Comparison of ENCODE assay signal across 9 cellular contexts in the genomic region with DNA sequence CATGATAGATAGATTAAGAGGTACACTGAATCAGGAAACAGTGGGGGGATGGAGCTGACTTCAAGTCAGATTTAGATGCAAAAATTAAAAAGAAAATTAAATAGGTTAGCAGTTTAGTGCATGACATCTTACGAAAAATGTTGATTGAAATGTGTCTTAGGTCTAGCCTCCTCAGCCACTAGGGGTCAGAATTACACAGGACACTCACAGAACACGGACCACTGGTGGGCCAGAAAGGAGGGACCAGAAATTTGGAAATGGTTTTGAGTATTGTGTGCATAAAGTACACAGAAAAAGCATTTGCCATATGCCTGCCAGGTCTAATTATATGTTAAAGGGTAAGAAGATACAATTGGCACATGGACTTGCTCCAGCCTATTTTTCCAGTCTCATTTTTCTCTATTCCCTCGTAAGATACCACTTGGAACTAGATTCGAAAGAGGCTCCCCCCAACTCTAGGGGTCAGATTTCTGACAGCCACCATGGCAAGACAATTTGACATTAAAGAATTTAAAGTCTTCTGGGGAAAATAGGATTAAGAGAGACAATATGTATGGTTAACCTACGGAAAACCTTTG.
DNase-seq lines count a peak whose midpoint lies in the region; ATAC-seq and TF ChIP-seq lines count a peak whose summit lies in the region.
"Had no signal": no experiment of that assay in that cellular context is flagged by ENCODE, and none has a peak within 500 bp of the region (broad histone marks: within the 10 kb centered on the region; RNA-seq: fewer than 3 reads in every experiment).

No MANE protein-coding gene starts in this region.

- H3K4me3 ChIP-seq in PC-3 (ENCODE audit: low read length): no peak overlapping the region
- H3K4me3 ChIP-seq in esophagus muscularis mucosa: no peak overlapping the region
- no peak overlapping the region for H3K4me3 ChIP-seq in neural progenitor cell
- no peak overlapping the region for H3K4me3 ChIP-seq in suprapubic skin

- 0 out of 2 replicates have a peak, but pooled peaks cover 5% of the 10 kb centered on the region for H3K4me1 ChIP-seq in PC-3 (ENCODE audit: insufficient read depth, low read length)
- peaks cover 0 to 6% (median 3%) of the 10 kb centered on the region in 4 donors for H3K4me1 ChIP-seq in esophagus muscularis mucosa
- H3K4me1 ChIP-seq in neural progenitor cell: no peaks in the 10 kb centered on the region
- H3K4me1 ChIP-seq in suprapubic skin: peaks cover 3% of the 10 kb centered on the region

- no peak overlapping the region for H3K4me3 Mint-ChIP-seq in neural progenitor cell
- H3K4me3 Mint-ChIP-seq: activated naive CD8-positive, alpha-beta T cell had no signal

- ATAC-seq in PC-3 (peak; percentile 65), HG03469 (IDR thresholded peaks at IDR 0.05; ENCODE audit: unreplicated experiment) (no peak)

- H3K9me2 ChIP-seq in PC-3 (replicated peaks; ENCODE audit: low read length): no peaks in the 10 kb centered on the region

- H3F3A ChIP-seq in PC-3 (ENCODE audit: low read length, unreplicated experiment): no peaks in the 10 kb centered on the region
- H3F3A ChIP-seq in neural progenitor cell (ENCODE audit: low read depth): no peaks in the 10 kb centered on the region

- no peaks in the 10 kb centered on the region for H3K36me3 Mint-ChIP-seq in neural progenitor cell
- H3K36me3 Mint-ChIP-seq: activated naive CD8-positive, alpha-beta T cell had no signal

- no peaks in the 10 kb centered on the region for H3K9me3 Mint-ChIP-seq in neural progenitor cell

- H3K9ac ChIP-seq in PC-3 (ENCODE audit: low read length) (no peak overlapping the region), neural progenitor cell (no peak overlapping the region)

- H4K20me1 ChIP-seq in PC-3 (ENCODE audit: low read length): no peaks in the 10 kb centered on the region
- no peaks in the 10 kb centered on the region for H4K20me1 ChIP-seq in neural progenitor cell (ENCODE audit: low read depth)

- DNase-seq in activated CD4-positive, alpha-beta T cell treated with anti-CD3 and anti-CD28 coated beads for 48 hours: peak; percentile 5
- no peak for DNase-seq in activated CD4-positive, alpha-beta T cell treated with anti-CD3 and anti-CD28 coated beads, Interleukin-2, amount 50 U/mL, for 1 hour
- DNase-seq in HuH-7.5 (ENCODE audit: low spot score) (peak; percentile 9), PC-3 (peak; percentile 49), esophagus muscularis mucosa (ENCODE audit: extremely low spot score) (no peak), neural progenitor cell (ENCODE audit: low spot score) (peak; percentile 75), suprapubic skin (ENCODE audit: low spot score in 2 of 2) (no peak)

- H3K4me2 ChIP-seq in PC-3 (ENCODE audit: low read length) (no peak overlapping the region), neural progenitor cell (no peak overlapping the region)

- H2AFZ ChIP-seq in PC-3 (ENCODE audit: low read length) (no peak overlapping the region), neural progenitor cell (replicated peaks) (no peak overlapping the region)

- peaks cover 4% of the 10 kb centered on the region for H3K4me1 Mint-ChIP-seq in neural progenitor cell

- BruUV-seq in PC-3 (replicated peaks; lab: Mats Ljungman, UMichigan): no TSS peak

- POLR2A ChIA-PET in PC-3 (lab: Charles Lee; ENCODE audit: unreplicated experiment): no interaction called here

- no peak for TF ChIP-seq EP300 in esophagus muscularis mucosa (IDR thresholded peaks at IDR 0.05)
- no peak for TF ChIP-seq EP300 in suprapubic skin (IDR thresholded peaks at IDR 0.05)

- 68% methylated on average over 5 of the region's 5 CpGs for WGBS in esophagus muscularis mucosa
- 52% methylated on average over 5 of the region's 5 CpGs for WGBS in suprapubic skin

- H3K36me3 ChIP-seq in PC-3 (ENCODE audit: low read depth, low read length) (no peaks in the 10 kb centered on the region), esophagus muscularis mucosa (no peaks in the 10 kb centered on the region), neural progenitor cell (no peaks in the 10 kb centered on the region), suprapubic skin (no peaks in the 10 kb centered on the region)

- H3K79me2 ChIP-seq in PC-3 (ENCODE audit: low read length) (no peaks in the 10 kb centered on the region), neural progenitor cell (ENCODE audit: low read depth) (no peaks in the 10 kb centered on the region)

- TF ChIP-seq CTCF in PC-3 (conservative IDR thresholded peaks at IDR 0.05; ENCODE audit: low read depth, low read length) (peak; percentile 69), esophagus muscularis mucosa (IDR thresholded peaks at IDR 0.05) (peak; percentile 54 to 67 (median 57)), neural progenitor cell (IDR thresholded peaks at IDR 0.05) (peak; percentile 90), suprapubic skin (IDR thresholded peaks at IDR 0.05) (peak in 1 of 2 donors; percentile 45)

- TF ChIP-seq POLR2A in esophagus muscularis mucosa (IDR thresholded peaks at IDR 0.05; ENCODE audit: low read depth) (no peak), suprapubic skin (IDR thresholded peaks at IDR 0.05) (no peak)

- CTCF ChIA-PET in PC-3 (lab: Charles Lee): no interaction called here

- H3K27ac ChIP-seq in PC-3 (ENCODE audit: low read length): no peak overlapping the region
- H3K27ac ChIP-seq in esophagus muscularis mucosa (replicated peaks in 1 of 4): no peak overlapping the region
- no peak overlapping the region for H3K27ac ChIP-seq in neural progenitor cell
- no peak overlapping the region for H3K27ac ChIP-seq in suprapubic skin

- no peak overlapping the region for H3K27ac Mint-ChIP-seq in neural progenitor cell
- H3K27ac Mint-ChIP-seq: activated naive CD8-positive, alpha-beta T cell had no signal

- H3K9me3 ChIP-seq in PC-3 (ENCODE audit: low read length) (no peaks in the 10 kb centered on the region), esophagus muscularis mucosa (no peaks in the 10 kb centered on the region), neural progenitor cell (ENCODE audit: low read depth) (no peaks in the 10 kb centered on the region), suprapubic skin (no peaks in the 10 kb centered on the region)

- intact Hi-C loops in PC-3 (cut with micrococcal nuclease): loop anchor here (1.0 to 2.0 kb wide), 3 partner anchors 196 to 764 kb away; no protein-coding TSS in a partner anchor
- intact Hi-C loops in esophagus muscularis mucosa (cut with DNase I): loop anchor here (5.0 kb wide), 1 partner anchor 547 kb away; no protein-coding TSS in a partner anchor

- H3K27me3 Mint-ChIP-seq in neural progenitor cell (ENCODE audit: insufficient read depth, low read depth): peaks cover 2% of the 10 kb centered on the region
- H3K27me3 Mint-ChIP-seq: activated naive CD8-positive, alpha-beta T cell had no signal

- no peaks in the 10 kb centered on the region for H3K27me3 ChIP-seq in PC-3 (ENCODE audit: low read length)
- no peaks in the 10 kb centered on the region for H3K27me3 ChIP-seq in esophagus muscularis mucosa
- no peaks in the 10 kb centered on the region for H3K27me3 ChIP-seq in neural progenitor cell
- no peaks in the 10 kb centered on the region for H3K27me3 ChIP-seq in suprapubic skin

Comparison
In these comparisons a context has a peak if more than half of its experiments do, and no peak if none do; other contexts are left out.
1. DNase-seq: peak in activated CD4-positive, alpha-beta T cell treated with anti-CD3 and anti-CD28 coated beads for 48 hours (single experiment), HuH-7.5 (single experiment), PC-3 (single experiment) and neural progenitor cell (single experiment); none in activated CD4-positive, alpha-beta T cell treated with anti-CD3 and anti-CD28 coated beads, Interleukin-2, amount 50 U/mL, for 1 hour (single experiment), esophagus muscularis mucosa (single experiment) and suprapubic skin (0 of 2).